24 cellular contexts compared by ENCODE assay signal in the genomic region with DNA sequence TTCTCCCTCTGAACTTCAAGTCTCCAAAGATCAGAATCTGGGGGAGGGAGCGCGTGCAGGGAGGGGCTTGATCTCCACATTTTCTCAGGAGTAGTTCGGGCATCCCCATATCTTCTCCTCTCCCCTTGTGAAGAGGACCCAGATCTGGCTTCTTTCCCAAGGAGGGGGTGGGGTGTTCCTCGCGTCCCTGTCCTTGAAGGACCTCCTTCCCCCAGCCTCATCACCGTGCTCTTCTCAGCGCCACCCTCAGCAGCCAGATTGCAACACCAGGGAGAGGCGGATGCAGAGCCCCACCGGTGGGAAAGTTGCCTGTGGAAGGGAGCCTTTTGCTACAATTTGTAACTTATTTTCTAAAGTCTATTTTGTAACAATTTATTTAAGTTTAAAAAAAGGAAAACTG.
"Had no signal": no experiment of that assay in that cellular context is flagged by ENCODE, and none has a peak within 500 bp of the region (broad histone marks: within the 10 kb centered on the region; RNA-seq: fewer than 3 reads in every experiment).

No MANE protein-coding gene starts in this region.

- H3K27ac Mint-ChIP-seq: activated CD4-positive, alpha-beta T cell treated with anti-CD3 and anti-CD28 coated beads for 36 hours; activated CD8-positive, alpha-beta T cell treated with anti-CD3 and anti-CD28 coated beads for 36 hours; activated naive CD8-positive, alpha-beta T cell had no signal

- H3K27me3 Mint-ChIP-seq: activated CD4-positive, alpha-beta T cell treated with anti-CD3 and anti-CD28 coated beads for 36 hours; activated CD8-positive, alpha-beta T cell treated with anti-CD3 and anti-CD28 coated beads for 36 hours; activated naive CD8-positive, alpha-beta T cell; naive thymus-derived CD4-positive, alpha-beta T cell had no signal

- H3K4me3 Mint-ChIP-seq: activated CD4-positive, alpha-beta T cell treated with anti-CD3 and anti-CD28 coated beads for 36 hours; activated CD8-positive, alpha-beta T cell treated with anti-CD3 and anti-CD28 coated beads for 36 hours; activated naive CD8-positive, alpha-beta T cell; naive thymus-derived CD4-positive, alpha-beta T cell had no signal

- ATAC-seq: activated CD4-positive, alpha-beta T cell treated with anti-CD3 and anti-CD28 coated beads for 36 hours; activated CD8-positive, alpha-beta T cell treated with anti-CD3 and anti-CD28 coated beads for 36 hours; body of pancreas; naive thymus-derived CD4-positive, alpha-beta T cell had no signal

- H3K4me1 ChIP-seq: body of pancreas, colonic mucosa, transverse colon had no signal

- H3K9me3 Mint-ChIP-seq: activated CD8-positive, alpha-beta T cell treated with anti-CD3 and anti-CD28 coated beads for 36 hours; naive thymus-derived CD4-positive, alpha-beta T cell had no signal

- H3K27ac ChIP-seq: body of pancreas, colonic mucosa, esophagus muscularis mucosa, left lung, transverse colon, vagina, VCaP had no signal

- DNase-seq: activated CD4-positive, alpha-beta T cell treated with anti-CD3 and anti-CD28 coated beads for 36 hours; activated CD8-positive, alpha-beta memory T cell treated with anti-CD3 and anti-CD28 coated beads, Interleukin-2, amount 50 U/mL, for 4 hours; activated CD8-positive, alpha-beta T cell treated with anti-CD3 and anti-CD28 coated beads for 36 hours; activated gamma-delta T cell treated with Interleukin-2 at 50 U/mL for 16 hours; amygdala; body of pancreas; caudate nucleus; colonic mucosa; hippocampal formation; kidney; left lung; mucosa of descending colon; naive thymus-derived CD4-positive, alpha-beta T cell; stimulated activated CD4-positive, alpha-beta T cell treated with anti-CD3 and anti-CD28 coated beads, Interleukin-4, amount 100 ng/mL, for 24 hours; stimulated activated naive CD4-positive, alpha-beta T cell treated with Interleukin-2 at 50 U/mL for 16 hours; substantia nigra; T1000; transverse colon had no signal

- H3K36me3 Mint-ChIP-seq: activated naive CD8-positive, alpha-beta T cell had no signal

- H3K27me3 ChIP-seq: body of pancreas, colonic mucosa, esophagus muscularis mucosa, left lung, neutrophil, transverse colon, vagina had no signal

- H3K4me3 ChIP-seq: body of pancreas, colonic mucosa, esophagus muscularis mucosa, left lung, mucosa of descending colon, skin epidermis, transverse colon, vagina had no signal

- H3K9me3 ChIP-seq: body of pancreas, colonic mucosa, esophagus muscularis mucosa, left lung, mucosa of descending colon, neutrophil, transverse colon, vagina had no signal
